Comparison of ENCODE assay signal across 22 cellular contexts in genomic region chr5:53340956-53341750, GRCh38.
"Had no signal": no experiment of that assay in that cellular context is flagged by ENCODE, and none has a peak within 500 bp of the region (broad histone marks: within the 10 kb centered on the region; RNA-seq: fewer than 3 reads in every experiment).

No MANE protein-coding gene starts in this region.

- H3K27me3 ChIP-seq: SJSA1 had no signal

- H3K36me3 ChIP-seq: SJSA1 had no signal

- H3K4me2 ChIP-seq: KMS-11 had no signal

- DNase-seq: Kasumi-1; MM.1S; NCI-H1092 treated with DMSO at 0.1 percent for 48 hours; NCI-H1436; NCI-H187; NCI-H2029; NCI-H2081 treated with DMSO at 0.1 percent for 48 hours; NCI-H2171; NCI-H226; NCI-H446; NCI-H510A; NCI-H524 treated with DMSO at 0.1 percent for 48 hours; NCI-H69; NCI-H774; NK-92 treated with Interleukin-12 subunit alpha and Interleukin-12 subunit beta, amount 100 ng/mL, for 24 hours; PC-3; SHP77 treated with DMSO at 0.1 percent for 48 hours had no signal

- ATAC-seq: Panc1, PC-3, Right ventricle myocardium inferior had no signal

- H3K9ac ChIP-seq: KMS-11 had no signal

- H3K4me1 ChIP-seq: SJSA1 had no signal

- H3K27ac ChIP-seq: KMS-11, SJSA1, SK-N-MC had no signal

- H3K9me3 ChIP-seq: SJSA1 had no signal

- H3K4me3 ChIP-seq: SJSA1, SK-N-MC had no signal
